ENCODE assay signal across 1 cellular context in genomic region chr10:619710-620109, GRCh38.
TF ChIP-seq lines count a peak whose summit lies in the region.

No MANE protein-coding gene starts in this region.

TF ChIP-seq in HepG2, 621 proteins besides CTCF, POLR2A, EP300 and RAD21 (continued from another document):
- TF ChIP-seq, protein P1, sequence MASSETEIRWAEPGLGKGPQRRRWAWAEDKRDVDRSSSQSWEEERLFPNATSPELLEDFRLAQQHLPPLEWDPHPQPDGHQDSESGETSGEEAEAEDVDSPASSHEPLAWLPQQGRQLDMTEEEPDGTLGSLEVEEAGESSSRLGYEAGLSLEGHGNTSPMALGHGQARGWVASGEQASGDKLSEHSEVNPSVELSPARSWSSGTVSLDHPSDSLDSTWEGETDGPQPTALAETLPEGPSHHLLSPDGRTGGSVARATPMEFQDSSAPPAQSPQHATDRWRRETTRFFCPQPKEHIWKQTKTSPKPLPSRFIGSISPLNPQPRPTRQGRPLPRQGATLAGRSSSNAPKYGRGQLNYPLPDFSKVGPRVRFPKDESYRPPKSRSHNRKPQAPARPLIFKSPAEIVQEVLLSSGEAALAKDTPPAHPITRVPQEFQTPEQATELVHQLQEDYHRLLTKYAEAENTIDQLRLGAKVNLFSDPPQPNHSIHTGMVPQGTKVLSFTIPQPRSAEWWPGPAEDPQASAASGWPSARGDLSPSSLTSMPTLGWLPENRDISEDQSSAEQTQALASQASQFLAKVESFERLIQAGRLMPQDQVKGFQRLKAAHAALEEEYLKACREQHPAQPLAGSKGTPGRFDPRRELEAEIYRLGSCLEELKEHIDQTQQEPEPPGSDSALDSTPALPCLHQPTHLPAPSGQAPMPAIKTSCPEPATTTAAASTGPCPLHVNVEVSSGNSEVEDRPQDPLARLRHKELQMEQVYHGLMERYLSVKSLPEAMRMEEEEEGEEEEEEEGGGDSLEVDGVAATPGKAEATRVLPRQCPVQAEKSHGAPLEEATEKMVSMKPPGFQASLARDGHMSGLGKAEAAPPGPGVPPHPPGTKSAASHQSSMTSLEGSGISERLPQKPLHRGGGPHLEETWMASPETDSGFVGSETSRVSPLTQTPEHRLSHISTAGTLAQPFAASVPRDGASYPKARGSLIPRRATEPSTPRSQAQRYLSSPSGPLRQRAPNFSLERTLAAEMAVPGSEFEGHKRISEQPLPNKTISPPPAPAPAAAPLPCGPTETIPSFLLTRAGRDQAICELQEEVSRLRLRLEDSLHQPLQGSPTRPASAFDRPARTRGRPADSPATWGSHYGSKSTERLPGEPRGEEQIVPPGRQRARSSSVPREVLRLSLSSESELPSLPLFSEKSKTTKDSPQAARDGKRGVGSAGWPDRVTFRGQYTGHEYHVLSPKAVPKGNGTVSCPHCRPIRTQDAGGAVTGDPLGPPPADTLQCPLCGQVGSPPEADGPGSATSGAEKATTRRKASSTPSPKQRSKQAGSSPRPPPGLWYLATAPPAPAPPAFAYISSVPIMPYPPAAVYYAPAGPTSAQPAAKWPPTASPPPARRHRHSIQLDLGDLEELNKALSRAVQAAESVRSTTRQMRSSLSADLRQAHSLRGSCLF (CRISPR knock-in tag; IDR thresholded peaks at IDR 0.05; ENCODE audit: borderline replicate concordance): no peak
- TF ChIP-seq RCOR2 (CRISPR knock-in tag; IDR thresholded peaks at IDR 0.05) (no peak), BATF2 (CRISPR knock-in tag; IDR thresholded peaks at IDR 0.05) (no peak), MTA1 (CRISPR knock-in tag; IDR thresholded peaks at IDR 0.05; ENCODE audit: borderline replicate concordance) (no peak), CREM (IDR thresholded peaks at IDR 0.05) (no peak), CREM (CRISPR knock-in tag; IDR thresholded peaks at IDR 0.05) (no peak)
- TF ChIP-seq, protein P2, sequence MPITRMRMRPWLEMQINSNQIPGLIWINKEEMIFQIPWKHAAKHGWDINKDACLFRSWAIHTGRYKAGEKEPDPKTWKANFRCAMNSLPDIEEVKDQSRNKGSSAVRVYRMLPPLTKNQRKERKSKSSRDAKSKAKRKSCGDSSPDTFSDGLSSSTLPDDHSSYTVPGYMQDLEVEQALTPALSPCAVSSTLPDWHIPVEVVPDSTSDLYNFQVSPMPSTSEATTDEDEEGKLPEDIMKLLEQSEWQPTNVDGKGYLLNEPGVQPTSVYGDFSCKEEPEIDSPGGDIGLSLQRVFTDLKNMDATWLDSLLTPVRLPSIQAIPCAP (CRISPR knock-in tag; IDR thresholded peaks at IDR 0.05; ENCODE audit: low read depth): no peak
- TF ChIP-seq, protein P3, sequence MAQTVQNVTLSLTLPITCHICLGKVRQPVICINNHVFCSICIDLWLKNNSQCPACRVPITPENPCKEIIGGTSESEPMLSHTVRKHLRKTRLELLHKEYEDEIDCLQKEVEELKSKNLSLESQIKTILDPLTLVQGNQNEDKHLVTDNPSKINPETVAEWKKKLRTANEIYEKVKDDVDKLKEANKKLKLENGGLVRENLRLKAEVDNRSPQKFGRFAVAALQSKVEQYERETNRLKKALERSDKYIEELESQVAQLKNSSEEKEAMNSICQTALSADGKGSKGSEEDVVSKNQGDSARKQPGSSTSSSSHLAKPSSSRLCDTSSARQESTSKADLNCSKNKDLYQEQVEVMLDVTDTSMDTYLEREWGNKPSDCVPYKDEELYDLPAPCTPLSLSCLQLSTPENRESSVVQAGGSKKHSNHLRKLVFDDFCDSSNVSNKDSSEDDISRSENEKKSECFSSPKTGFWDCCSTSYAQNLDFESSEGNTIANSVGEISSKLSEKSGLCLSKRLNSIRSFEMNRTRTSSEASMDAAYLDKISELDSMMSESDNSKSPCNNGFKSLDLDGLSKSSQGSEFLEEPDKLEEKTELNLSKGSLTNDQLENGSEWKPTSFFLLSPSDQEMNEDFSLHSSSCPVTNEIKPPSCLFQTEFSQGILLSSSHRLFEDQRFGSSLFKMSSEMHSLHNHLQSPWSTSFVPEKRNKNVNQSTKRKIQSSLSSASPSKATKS (CRISPR knock-in tag; IDR thresholded peaks at IDR 0.05): no peak
